21 cellular contexts compared by ENCODE assay signal in genomic region chr4:115850799-115851509, GRCh38.
DNase-seq lines count a peak whose midpoint lies in the region; ATAC-seq and TF ChIP-seq lines count a peak whose summit lies in the region.
"Had no signal": no experiment of that assay in that cellular context is flagged by ENCODE, and none has a peak within 500 bp of the region (broad histone marks: within the 10 kb centered on the region; RNA-seq: fewer than 3 reads in every experiment).

No MANE protein-coding gene starts in this region.

- no peak for TF ChIP-seq CTCF in MCF 10A (IDR thresholded peaks at IDR 0.05; ENCODE audit: unreplicated experiment)

- no TSS peak for BruUV-seq in MCF 10A (replicated peaks; lab: Mats Ljungman, UMichigan)

- ATAC-seq in GM18505 (IDR thresholded peaks at IDR 0.05; ENCODE audit: unreplicated experiment) (peak; percentile 44), GM21360 (IDR thresholded peaks at IDR 0.05; ENCODE audit: unreplicated experiment) (peak; percentile 63), HG02870 (IDR thresholded peaks at IDR 0.05; ENCODE audit: unreplicated experiment) (peak; percentile 75), HG03520 (IDR thresholded peaks at IDR 0.05; ENCODE audit: unreplicated experiment) (peak; percentile 47)
- ATAC-seq: heart right ventricle; mucosa of descending colon; stimulated activated effector memory CD8-positive, alpha-beta T cell treated with anti-CD3 and anti-CD28 coated beads, Interleukin-12 subunit alpha, Interleukin-12 subunit beta, amount 100 ng/mL, for 72 hours had no signal

- H3K27me3 Mint-ChIP-seq in T-helper 2 cell treated with Interferon-gamma antibody and Interleukin-4, amounts not matched to agents 5 μg/mL and 100 μg/mL, for 36 hours (ENCODE audit: low read depth) = no peaks in the 10 kb centered on the region
- H3K27me3 Mint-ChIP-seq in MCF 10A (ENCODE audit: insufficient read depth, unreplicated experiment) = peaks cover 25% of the 10 kb centered on the region
- H3K27me3 Mint-ChIP-seq: brain had no signal

- intact Hi-C loops in MCF 10A (cut with micrococcal nuclease) = loop anchor here (10.0 kb wide), 2 partner anchors 306 to 1466 kb away; no protein-coding TSS in a partner anchor

- H3K36me3 Mint-ChIP-seq in T-helper 2 cell treated with Interferon-gamma antibody and Interleukin-4, amounts not matched to agents 5 μg/mL and 100 μg/mL, for 36 hours (ENCODE audit: low read depth) = no peaks in the 10 kb centered on the region
- no peaks in the 10 kb centered on the region for H3K36me3 Mint-ChIP-seq in MCF 10A (ENCODE audit: insufficient read depth, unreplicated experiment)
- H3K36me3 Mint-ChIP-seq: brain; stimulated activated effector memory CD8-positive, alpha-beta T cell treated with anti-CD3 and anti-CD28 coated beads, Interleukin-12 subunit alpha, Interleukin-12 subunit beta, amount 100 ng/mL, for 72 hours had no signal

- H3K4me3 Mint-ChIP-seq in T-helper 2 cell treated with Interferon-gamma antibody and Interleukin-4, amounts not matched to agents 5 μg/mL and 100 μg/mL, for 36 hours = no peak overlapping the region
- H3K4me3 Mint-ChIP-seq in MCF 10A (ENCODE audit: unreplicated experiment) = no peak overlapping the region
- H3K4me3 Mint-ChIP-seq: brain; stimulated activated effector memory CD8-positive, alpha-beta T cell treated with anti-CD3 and anti-CD28 coated beads, Interleukin-12 subunit alpha, Interleukin-12 subunit beta, amount 100 ng/mL, for 72 hours; T-helper 1 cell treated with Interleukin-12 subunit alpha and Interleukin-12 subunit beta and Interleukin-4 antibody, amounts not matched to agents 30 μg/mL and 1 μg/mL, for 36 hours had no signal

- H3K27ac Mint-ChIP-seq in T-helper 2 cell treated with Interferon-gamma antibody and Interleukin-4, amounts not matched to agents 5 μg/mL and 100 μg/mL, for 36 hours = no peak overlapping the region
- no peak overlapping the region for H3K27ac Mint-ChIP-seq in MCF 10A (ENCODE audit: low read depth, unreplicated experiment)
- H3K27ac Mint-ChIP-seq: brain; stimulated activated effector memory CD8-positive, alpha-beta T cell treated with anti-CD3 and anti-CD28 coated beads, Interleukin-12 subunit alpha, Interleukin-12 subunit beta, amount 100 ng/mL, for 72 hours; T-helper 1 cell treated with Interleukin-12 subunit alpha and Interleukin-12 subunit beta and Interleukin-4 antibody, amounts not matched to agents 30 μg/mL and 1 μg/mL, for 36 hours had no signal

- POLR2A ChIA-PET in MCF 10A (lab: Yijun Ruan, JAX) = no interaction called here

- no peak for TF ChIP-seq POLR2A in GM18505 (IDR thresholded peaks at IDR 0.05; ENCODE audit: borderline replicate concordance, extremely low read depth, insufficient read depth, insufficient read length)

- no peak for DNase-seq in T-helper 2 cell treated with Interferon-gamma antibody and Interleukin-4, amounts not matched to agents 5 μg/mL and 100 μg/mL, for 36 hours (ENCODE audit: low spot score)
- DNase-seq in MCF 10A (ENCODE audit: unreplicated experiment) (no peak), NCI-H128 (lab: John Stamatoyannopoulos, UW; ENCODE audit: unreplicated experiment) (no peak)
- DNase-seq in activated naive CD4-positive, alpha-beta T cell treated with anti-CD3 and anti-CD28 coated beads, Interleukin-2, amount 50 U/mL, for 16 hours = no peak
- DNase-seq: activated CD4-positive, CD25-positive, alpha-beta regulatory T cell; activated naive CD4-positive, alpha-beta T cell treated with Interleukin-2 at 50 U/mL for 16 hours; dorsolateral prefrontal cortex; EL; esophagus squamous epithelium; heart right ventricle; mucosa of descending colon; NCI-H2081; occipital lobe; trophoblast cell had no signal

- H3K4me1 Mint-ChIP-seq in T-helper 2 cell treated with Interferon-gamma antibody and Interleukin-4, amounts not matched to agents 5 μg/mL and 100 μg/mL, for 36 hours (ENCODE audit: low read depth) = no peaks in the 10 kb centered on the region
- no peaks in the 10 kb centered on the region for H3K4me1 Mint-ChIP-seq in MCF 10A (ENCODE audit: insufficient read depth, unreplicated experiment)
- H3K4me1 Mint-ChIP-seq: brain; stimulated activated effector memory CD8-positive, alpha-beta T cell treated with anti-CD3 and anti-CD28 coated beads, Interleukin-12 subunit alpha, Interleukin-12 subunit beta, amount 100 ng/mL, for 72 hours had no signal

- CTCF ChIA-PET in MCF 10A (lab: Yijun Ruan, JAX) = interaction anchor here (0.5 to 2.9 kb wide), 10 partner anchors 70 to 732 kb away, joined by 3 to 13 read pairs (median 4); no protein-coding TSS in a partner anchor

- H3K9me3 Mint-ChIP-seq in T-helper 2 cell treated with Interferon-gamma antibody and Interleukin-4, amounts not matched to agents 5 μg/mL and 100 μg/mL, for 36 hours = no peaks in the 10 kb centered on the region
- H3K9me3 Mint-ChIP-seq in MCF 10A (ENCODE audit: unreplicated experiment) = no peaks in the 10 kb centered on the region
- H3K9me3 Mint-ChIP-seq: stimulated activated effector memory CD8-positive, alpha-beta T cell treated with anti-CD3 and anti-CD28 coated beads, Interleukin-12 subunit alpha, Interleukin-12 subunit beta, amount 100 ng/mL, for 72 hours; T-helper 1 cell treated with Interleukin-12 subunit alpha and Interleukin-12 subunit beta and Interleukin-4 antibody, amounts not matched to agents 30 μg/mL and 1 μg/mL, for 36 hours had no signal
